ENCODE assay signal across 12 cellular contexts in genomic region chr1:41670558-41670957, GRCh38.
DNase-seq lines count a peak whose midpoint lies in the region; ATAC-seq, FAIRE-seq and TF ChIP-seq lines count a peak whose summit lies in the region.
"Had no signal": no experiment of that assay in that cellular context is flagged by ENCODE, and none has a peak within 500 bp of the region (broad histone marks: within the 10 kb centered on the region; RNA-seq: fewer than 3 reads in every experiment).

No MANE protein-coding gene starts in this region.

- H3K4me1 Mint-ChIP-seq in stimulated activated naive CD8-positive, alpha-beta T cell treated with anti-CD3 and anti-CD28 coated beads, Interleukin-15, Interleukin-2, amounts not matched to agents 100 ng/mL and 50 ng/mL, for 24 hours (ENCODE audit: low read depth), result peaks cover 100% of the 10 kb centered on the region
- peaks cover 9% of the 10 kb centered on the region for H3K4me1 Mint-ChIP-seq in endothelial cell (ENCODE audit: unreplicated experiment)

- intact Hi-C loops in right cardiac atrium (cut with DNase I), result no loop called here

- H3K4me1 ChIP-seq in right cardiac atrium (ENCODE audit: control insufficient read depth, insufficient read depth, low read length), result peaks cover 6% of the 10 kb centered on the region
- H3K4me1 ChIP-seq: prostate gland had no signal

- H3K27ac Mint-ChIP-seq in stimulated activated naive CD8-positive, alpha-beta T cell treated with anti-CD3 and anti-CD28 coated beads, Interleukin-15, Interleukin-2, amounts not matched to agents 100 ng/mL and 50 ng/mL, for 24 hours, result peak overlapping the region; percentile 81
- H3K27ac Mint-ChIP-seq in endothelial cell (ENCODE audit: unreplicated experiment), result no peak overlapping the region

- ATAC-seq in right cardiac atrium, result no peak

- no peaks in the 10 kb centered on the region for H3K9me3 ChIP-seq in right cardiac atrium (ENCODE audit: control insufficient read depth, low read length)
- H3K9me3 ChIP-seq: prostate gland, suprapubic skin had no signal

- peak overlapping the region; percentile 39 for H3K4me3 Mint-ChIP-seq in stimulated activated naive CD8-positive, alpha-beta T cell treated with anti-CD3 and anti-CD28 coated beads, Interleukin-15, Interleukin-2, amounts not matched to agents 100 ng/mL and 50 ng/mL, for 24 hours
- no peak overlapping the region for H3K4me3 Mint-ChIP-seq in endothelial cell (ENCODE audit: unreplicated experiment)

- 90% methylated on average over 4 of the region's 4 CpGs for whole genome bisulfite sequencing in right cardiac atrium

- DNase-seq in activated effector memory CD4-positive, alpha-beta T cell treated with anti-CD3 and anti-CD28 coated beads, Interleukin-2, amount 50 U/mL, for 16 hours, result peak; percentile 57
- DNase-seq in activated effector memory CD4-positive, alpha-beta T cell treated with Interleukin-2 at 50 U/mL for 16 hours, result no peak
- DNase-seq in activated CD4-positive, alpha-beta T cell treated with anti-CD3 and anti-CD28 coated beads, Interleukin-2, amount 50 U/mL, for 48 hours, result peak; percentile 38 to 52
- peak; percentile 61 for DNase-seq in fibroblast of villous mesenchyme (ENCODE audit: low read depth)
- no peak for DNase-seq in endothelial cell (ENCODE audit: low spot score)
- no peak for DNase-seq in frontal cortex (ENCODE audit: low spot score in 2 of 2)
- no peak for DNase-seq in right cardiac atrium
- DNase-seq: COR-L47 had no signal

- H3K9me3 Mint-ChIP-seq in stimulated activated naive CD8-positive, alpha-beta T cell treated with anti-CD3 and anti-CD28 coated beads, Interleukin-15, Interleukin-2, amounts not matched to agents 100 ng/mL and 50 ng/mL, for 24 hours, result no peaks in the 10 kb centered on the region
- H3K9me3 Mint-ChIP-seq in endothelial cell (ENCODE audit: unreplicated experiment), result no peaks in the 10 kb centered on the region

- H3K27me3 Mint-ChIP-seq in stimulated activated naive CD8-positive, alpha-beta T cell treated with anti-CD3 and anti-CD28 coated beads, Interleukin-15, Interleukin-2, amounts not matched to agents 100 ng/mL and 50 ng/mL, for 24 hours, result no peaks in the 10 kb centered on the region
- peaks cover 10% of the 10 kb centered on the region for H3K27me3 Mint-ChIP-seq in endothelial cell (ENCODE audit: unreplicated experiment)

- no peak for TF ChIP-seq CTCF in fibroblast of villous mesenchyme (IDR thresholded peaks at IDR 0.05; ENCODE audit: insufficient read depth, low read depth, low read length)
- no peak for TF ChIP-seq CTCF in endothelial cell (IDR thresholded peaks at IDR 0.05; ENCODE audit: unreplicated experiment)

- no peak for FAIRE-seq in frontal cortex (lab: Jason Lieb, UNC)

- no peaks in the 10 kb centered on the region for H3K36me3 Mint-ChIP-seq in stimulated activated naive CD8-positive, alpha-beta T cell treated with anti-CD3 and anti-CD28 coated beads, Interleukin-15, Interleukin-2, amounts not matched to agents 100 ng/mL and 50 ng/mL, for 24 hours (ENCODE audit: low read depth)
- no peaks in the 10 kb centered on the region for H3K36me3 Mint-ChIP-seq in endothelial cell (ENCODE audit: low read depth, unreplicated experiment)

- no peak overlapping the region for H3K27ac ChIP-seq in right cardiac atrium (ENCODE audit: low read length)
- H3K27ac ChIP-seq: cardiac muscle cell, prostate gland, suprapubic skin had no signal

- H3K4me3 ChIP-seq in fibroblast of villous mesenchyme (ENCODE audit: low read depth, low read length) (no peak overlapping the region), right cardiac atrium (ENCODE audit: low read length) (no peak overlapping the region)
- H3K4me3 ChIP-seq: cardiac muscle cell, prostate gland, suprapubic skin had no signal

- no peaks in the 10 kb centered on the region for H3K27me3 ChIP-seq in right cardiac atrium (ENCODE audit: control insufficient read depth, insufficient read depth)
- H3K27me3 ChIP-seq: cardiac muscle cell, suprapubic skin had no signal

Comparison
In these comparisons a context has a peak if more than half of its experiments do, and no peak if none do; other contexts are left out.
1. DNase-seq: peak in activated effector memory CD4-positive, alpha-beta T cell treated with anti-CD3 and anti-CD28 coated beads, Interleukin-2, amount 50 U/mL, for 16 hours (single experiment), activated CD4-positive, alpha-beta T cell treated with anti-CD3 and anti-CD28 coated beads, Interleukin-2, amount 50 U/mL, for 48 hours (2 of 2) and fibroblast of villous mesenchyme (single experiment); none in activated effector memory CD4-positive, alpha-beta T cell treated with Interleukin-2 at 50 U/mL for 16 hours (single experiment), endothelial cell (single experiment), frontal cortex (0 of 2) and right cardiac atrium (0 of 3).